Comparison of ENCODE assay signal across 1 cellular context in genomic region chr7:79452032-79452494, GRCh38.
TF ChIP-seq lines count a peak whose summit lies in the region.

No MANE protein-coding gene starts in this region.

TF ChIP-seq in HepG2, 621 proteins besides CTCF, POLR2A, EP300 and RAD21 (continued from another document and continues in another):
- no peak for TF ChIP-seq ZNF30 (CRISPR knock-in tag; IDR thresholded peaks at IDR 0.05)
- TF ChIP-seq ZNF691 (CRISPR knock-in tag; IDR thresholded peaks at IDR 0.05; ENCODE audit: borderline replicate concordance, low read depth), result peak; percentile 19; the same call in 1 of the 2 replicates
- peak; percentile 62; the same call in 1 of the 2 replicates for TF ChIP-seq TBX2 (CRISPR knock-in tag; IDR thresholded peaks at IDR 0.05; ENCODE audit: borderline replicate concordance)
- no peak for TF ChIP-seq ZNF263 (CRISPR knock-in tag; IDR thresholded peaks at IDR 0.05)
- peak; percentile 64; the same call in 1 of the 2 replicates for TF ChIP-seq ZBTB7A (CRISPR knock-in tag; IDR thresholded peaks at IDR 0.05)
- no peak for TF ChIP-seq RARG (CRISPR knock-in tag; IDR thresholded peaks at IDR 0.05; ENCODE audit: low read depth)
- TF ChIP-seq ZNF792 (CRISPR knock-in tag; IDR thresholded peaks at IDR 0.05), result peak; percentile 60; the same call in 1 of the 2 replicates
- peak; percentile 81 for TF ChIP-seq PATZ1 (CRISPR knock-in tag; IDR thresholded peaks at IDR 0.05)
- TF ChIP-seq KAT8 (CRISPR knock-in tag; IDR thresholded peaks at IDR 0.05), result peak; percentile 64; the same call in 1 of the 2 replicates
- TF ChIP-seq ATF5 (CRISPR knock-in tag; IDR thresholded peaks at IDR 0.05; ENCODE audit: low read depth), result no peak
- TF ChIP-seq SOX6 (IDR thresholded peaks at IDR 0.05), result no peak
- TF ChIP-seq SOX6 (CRISPR knock-in tag; IDR thresholded peaks at IDR 0.05), result 0 out of 2 replicates have a peak, but pooled peaks have one; percentile 55
- peak; percentile 53; the same call in 1 of the 2 replicates for TF ChIP-seq KDM6A (CRISPR knock-in tag; IDR thresholded peaks at IDR 0.05; ENCODE audit: low read depth)
- TF ChIP-seq ZNF547 (CRISPR knock-in tag; IDR thresholded peaks at IDR 0.05), result no peak
- TF ChIP-seq ZNF274 (CRISPR knock-in tag; IDR thresholded peaks at IDR 0.05), result 0 out of 2 replicates have a peak, but pooled peaks have one; percentile 58
- TF ChIP-seq IRF1 (CRISPR knock-in tag; IDR thresholded peaks at IDR 0.05; ENCODE audit: low read depth), result no peak
- TF ChIP-seq ZNF709 (CRISPR knock-in tag; IDR thresholded peaks at IDR 0.05), result no peak
- no peak for TF ChIP-seq NFRKB (IDR thresholded peaks at IDR 0.05)
- TF ChIP-seq MLX (CRISPR knock-in tag; IDR thresholded peaks at IDR 0.05), result peak; percentile 83
- TF ChIP-seq ZZZ3 (CRISPR knock-in tag; IDR thresholded peaks at IDR 0.05; ENCODE audit: borderline replicate concordance), result no peak; the same call in 1 of the 2 replicates
- TF ChIP-seq SYNCRIP (IDR thresholded peaks at IDR 0.05; ENCODE audit: insufficient read depth, low read depth, low read length), result no peak
- TF ChIP-seq RFX3 (CRISPR knock-in tag; IDR thresholded peaks at IDR 0.05), result no peak
- TF ChIP-seq TEAD3 (CRISPR knock-in tag; optimal IDR thresholded peaks at IDR 0.05; ENCODE audit: borderline replicate concordance), result peak; percentile 10
- no peak for TF ChIP-seq ZNF335 (CRISPR knock-in tag; IDR thresholded peaks at IDR 0.05)
- no peak for TF ChIP-seq ZHX1 (CRISPR knock-in tag; IDR thresholded peaks at IDR 0.05; ENCODE audit: low read depth)
- TF ChIP-seq FOXA3 (CRISPR knock-in tag; IDR thresholded peaks at IDR 0.05), result peak; percentile 52; the same call in 1 of the 2 replicates
- peak; percentile 40; the same call in 1 of the 2 replicates for TF ChIP-seq FOXO1 (CRISPR knock-in tag; IDR thresholded peaks at IDR 0.05)
- TF ChIP-seq MTA1 (CRISPR knock-in tag; IDR thresholded peaks at IDR 0.05; ENCODE audit: borderline replicate concordance), result peak; percentile 19; the same call in 1 of the 2 replicates
- no peak; the same call in 1 of the 2 replicates for TF ChIP-seq RFXAP (CRISPR knock-in tag; IDR thresholded peaks at IDR 0.05; ENCODE audit: borderline replicate concordance)
- no peak for TF ChIP-seq IKZF4 (CRISPR knock-in tag; IDR thresholded peaks at IDR 0.05; ENCODE audit: borderline replicate concordance, low read depth, not compliant biosample characterization)
- peak; percentile 82 for TF ChIP-seq XRCC5 (optimal IDR thresholded peaks at IDR 0.05; ENCODE audit: low read length)
- 0 out of 2 replicates have a peak, but pooled peaks have one; percentile 54 for TF ChIP-seq BCL6 (CRISPR knock-in tag; IDR thresholded peaks at IDR 0.05)
- no peak for TF ChIP-seq RFX5 (IDR thresholded peaks at IDR 0.05; ENCODE audit: low read depth, low read length)
- TF ChIP-seq ZNF407 (CRISPR knock-in tag; IDR thresholded peaks at IDR 0.05; ENCODE audit: not compliant biosample characterization), result no peak
- peak; percentile 74; the same call in 1 of the 2 replicates for TF ChIP-seq ZNF788 (CRISPR knock-in tag; IDR thresholded peaks at IDR 0.05; ENCODE audit: borderline replicate concordance)
- 0 out of 2 replicates have a peak, but pooled peaks have one; percentile 70 for TF ChIP-seq CBX5 (CRISPR knock-in tag; IDR thresholded peaks at IDR 0.05; ENCODE audit: borderline replicate concordance)
- no peak for TF ChIP-seq JDP2 (CRISPR knock-in tag; IDR thresholded peaks at IDR 0.05; ENCODE audit: borderline replicate concordance)
- TF ChIP-seq MYNN (CRISPR knock-in tag; IDR thresholded peaks at IDR 0.05; ENCODE audit: low read depth), result no peak
- TF ChIP-seq CEBPZ (IDR thresholded peaks at IDR 0.05; ENCODE audit: low read length), result no peak
- no peak for TF ChIP-seq ZNF775 (CRISPR knock-in tag; IDR thresholded peaks at IDR 0.05; ENCODE audit: borderline replicate concordance)
- no peak for TF ChIP-seq MATR3 (CRISPR knock-in tag; IDR thresholded peaks at IDR 0.05)
- TF ChIP-seq ZNF383 (CRISPR knock-in tag; IDR thresholded peaks at IDR 0.05; ENCODE audit: borderline replicate concordance), result no peak
- peak; percentile 76 for TF ChIP-seq CREB1 (IDR thresholded peaks at IDR 0.05)
- TF ChIP-seq CREB1 (CRISPR knock-in tag; IDR thresholded peaks at IDR 0.05), result no peak; the same call in 1 of the 2 replicates
- TF ChIP-seq MXI1 (IDR thresholded peaks at IDR 0.05; ENCODE audit: borderline replicate concordance, low read depth, low read length), result peak; percentile 61; the same call in 1 of the 3 replicates
- TF ChIP-seq U2AF2 (IDR thresholded peaks at IDR 0.05; ENCODE audit: low read depth, low read length), result 0 out of 2 replicates have a peak, but pooled peaks have one; percentile 71
